Comparison of ENCODE assay signal across 11 cellular contexts in the genomic region with DNA sequence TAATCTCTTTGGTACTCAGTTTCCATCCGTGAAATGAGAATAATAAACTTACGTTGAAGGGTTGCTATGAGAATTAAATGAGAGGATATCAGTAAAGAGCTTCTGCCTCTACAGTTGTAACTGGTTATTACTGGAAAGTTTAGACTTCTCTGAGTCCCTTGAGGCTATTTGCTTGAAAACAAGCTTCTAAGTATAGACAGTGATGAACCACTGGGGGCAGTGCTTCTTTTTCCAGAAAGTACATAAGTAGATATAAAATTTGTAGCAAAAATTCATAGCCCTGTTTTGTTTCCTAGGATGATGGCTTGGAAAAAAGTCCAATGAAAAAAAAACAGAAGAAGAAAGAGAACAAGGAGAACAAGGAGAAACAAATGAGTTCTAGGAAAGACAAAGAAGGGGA.
A peak's percentile ranks its signal among the peaks of the same experiment; 100 is the strongest.
DNase-seq lines count a peak whose midpoint lies in the region; ATAC-seq and TF ChIP-seq lines count a peak whose summit lies in the region.
"Had no signal": no experiment of that assay in that cellular context is flagged by ENCODE, and none has a peak within 500 bp of the region (broad histone marks: within the 10 kb centered on the region; RNA-seq: fewer than 3 reads in every experiment).

No MANE protein-coding gene starts in this region.

- peak overlapping the region; percentile 77 for H3K27ac Mint-ChIP-seq in activated naive CD4-positive, alpha-beta T cell treated with anti-CD3 and anti-CD28 coated beads, Interleukin-2, amount 10 ng/mL, durations not matched to agents 7 days and 5 days
- H3K27ac Mint-ChIP-seq in activated naive CD4-positive, alpha-beta T cell treated with anti-CD3 and anti-CD28 coated beads, Interleukin-2, amount 50 U/mL, for 72 hours, result peak overlapping the region in 1 of 2 donors; percentile 6
- H3K27ac Mint-ChIP-seq in effector memory CD8-positive, alpha-beta T cell, result peak overlapping the region; percentile 24 to 32

- peaks cover 80% of the 10 kb centered on the region for H3K36me3 Mint-ChIP-seq in activated naive CD4-positive, alpha-beta T cell treated with anti-CD3 and anti-CD28 coated beads, Interleukin-2, amount 10 ng/mL, durations not matched to agents 7 days and 5 days
- peaks cover 25 to 64% of the 10 kb centered on the region in 2 donors for H3K36me3 Mint-ChIP-seq in activated naive CD4-positive, alpha-beta T cell treated with anti-CD3 and anti-CD28 coated beads, Interleukin-2, amount 50 U/mL, for 72 hours
- peaks cover 95% of the 10 kb centered on the region for H3K36me3 Mint-ChIP-seq in effector memory CD8-positive, alpha-beta T cell (ENCODE audit: insufficient read depth)

- intact Hi-C loops in sciatic nerve (cut with DNase I), result no loop called here

- ATAC-seq in activated naive CD4-positive, alpha-beta T cell treated with anti-CD3 and anti-CD28 coated beads, Interleukin-2, amount 50 U/mL, for 72 hours, result no peak
- ATAC-seq in effector memory CD8-positive, alpha-beta T cell (replicated peaks), result no peak
- peak; percentile 50 for ATAC-seq in sciatic nerve

- TF ChIP-seq CTCF in NB4 (IDR thresholded peaks at IDR 0.05; ENCODE audit: low read depth, low read length), result no peak

- TF ChIP-seq POLR2A in NB4 (IDR thresholded peaks at IDR 0.05; ENCODE audit: extremely low read depth, insufficient read length), result no peak

- no peak overlapping the region for H3K4me3 Mint-ChIP-seq in activated naive CD4-positive, alpha-beta T cell treated with anti-CD3 and anti-CD28 coated beads, Interleukin-2, amount 10 ng/mL, durations not matched to agents 7 days and 5 days
- no peak overlapping the region for H3K4me3 Mint-ChIP-seq in effector memory CD8-positive, alpha-beta T cell

- CTCF ChIA-PET in activated naive CD4-positive, alpha-beta T cell treated with anti-CD3 and anti-CD28 coated beads, Interleukin-2, amount 10 ng/mL, durations not matched to agents 7 days and 5 days (lab: Charles Lee), result interaction anchor here (2.4 kb wide), 1 partner anchor 28 kb away, joined by 7 read pairs; no protein-coding TSS in a partner anchor

- H3K9me3 Mint-ChIP-seq in activated naive CD4-positive, alpha-beta T cell treated with anti-CD3 and anti-CD28 coated beads, Interleukin-2, amount 10 ng/mL, durations not matched to agents 7 days and 5 days, result no peaks in the 10 kb centered on the region
- H3K9me3 Mint-ChIP-seq in activated naive CD4-positive, alpha-beta T cell treated with anti-CD3 and anti-CD28 coated beads, Interleukin-2, amount 50 U/mL, for 72 hours, result no peaks in the 10 kb centered on the region
- no peaks in the 10 kb centered on the region for H3K9me3 Mint-ChIP-seq in effector memory CD8-positive, alpha-beta T cell

- no peak for DNase-seq in activated naive CD4-positive, alpha-beta T cell treated with anti-CD3 and anti-CD28 coated beads, Interleukin-2, amount 10 ng/mL, durations not matched to agents 7 days and 5 days
- DNase-seq in activated naive CD4-positive, alpha-beta T cell treated with anti-CD3 and anti-CD28 coated beads, Interleukin-2, amount 50 U/mL, for 72 hours (ENCODE audit: low spot score in 2 of 2), result no peak
- DNase-seq in NB4 (ENCODE audit: low read depth) (peak; percentile 19), sciatic nerve (ENCODE audit: low spot score) (no peak), islet precursor cell (no peak), anterior cingulate cortex (lab: John Stamatoyannopoulos, UW) (no peak)
- no peak for DNase-seq in effector memory CD8-positive, alpha-beta T cell
- DNase-seq in stimulated activated CD4-positive, alpha-beta T cell treated with anti-CD3 and anti-CD28 coated beads, Interleukin-1b, Interleukin-23, amount 100 ng/mL, for 48 hours, result no peak
- DNase-seq: BE2C, NCI-H2029 had no signal

- H3K4me1 Mint-ChIP-seq in activated naive CD4-positive, alpha-beta T cell treated with anti-CD3 and anti-CD28 coated beads, Interleukin-2, amount 10 ng/mL, durations not matched to agents 7 days and 5 days, result peaks cover 20% of the 10 kb centered on the region
- H3K4me1 Mint-ChIP-seq in effector memory CD8-positive, alpha-beta T cell (ENCODE audit: low read depth in 2 of 2), result peaks cover 3 to 14% of the 10 kb centered on the region in 2 donors

- no peaks in the 10 kb centered on the region for H3K27me3 Mint-ChIP-seq in activated naive CD4-positive, alpha-beta T cell treated with anti-CD3 and anti-CD28 coated beads, Interleukin-2, amount 10 ng/mL, durations not matched to agents 7 days and 5 days
- H3K27me3 Mint-ChIP-seq in effector memory CD8-positive, alpha-beta T cell, result no peaks in the 10 kb centered on the region

- H3K4me3 ChIP-seq in NB4 (ENCODE audit: low read depth, low read length), result no peak overlapping the region
- H3K4me3 ChIP-seq: prostate gland had no signal
